In the genomic region with DNA sequence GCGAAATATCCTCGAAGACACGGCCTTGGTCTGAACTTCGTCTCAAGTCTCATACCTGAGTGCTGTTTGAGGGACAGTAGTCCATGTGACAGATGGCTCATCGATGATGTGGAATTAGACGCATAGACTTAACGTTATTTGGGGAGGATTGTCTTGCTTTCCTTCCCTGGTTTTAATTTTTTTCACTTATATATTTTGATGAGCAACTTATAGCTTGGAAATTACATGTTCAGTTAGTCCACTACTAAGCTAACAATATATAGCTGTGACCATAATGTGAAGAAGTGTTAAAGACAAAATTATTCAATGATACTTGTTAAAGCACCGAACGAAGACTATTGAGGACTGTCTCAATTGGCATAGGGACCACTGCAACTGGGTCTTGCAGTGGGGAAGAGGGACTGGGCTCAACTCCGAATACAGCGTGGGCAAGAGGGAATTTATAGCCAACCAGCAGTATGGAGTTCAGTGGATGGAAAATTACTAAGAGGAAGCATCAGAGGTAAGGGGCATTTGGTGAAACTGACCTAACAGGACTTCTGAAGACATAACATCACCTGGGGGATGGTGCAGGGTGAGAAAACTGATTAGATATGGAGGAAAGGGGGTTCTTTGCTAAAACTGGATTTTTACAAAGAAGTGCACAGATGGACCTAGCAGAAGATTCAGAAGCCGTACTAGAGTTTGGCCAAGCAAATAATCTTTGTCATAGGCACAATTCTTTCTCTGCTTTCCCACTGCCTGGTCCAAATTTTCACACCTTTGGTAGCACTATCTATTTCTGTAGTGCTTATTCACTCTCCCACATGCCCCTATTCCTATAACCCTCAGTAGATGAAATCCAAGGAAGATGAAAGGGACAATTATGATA, we compare ENCODE assay signal across 8 cellular contexts. TPM values are rescaled to one million over a fixed set of nuclear protein-coding genes. Genes with fewer than 3 reads are reported as not detected.
DNase-seq lines count a peak whose midpoint lies in the region; ATAC-seq, FAIRE-seq and TF ChIP-seq lines count a peak whose summit lies in the region.

No MANE protein-coding gene starts in this region.

- H3K4me1 ChIP-seq in H9 (ENCODE audit: insufficient read depth, low read length) (peaks cover 2% of the 10 kb centered on the region; the same call in 1 of the 2 replicates), kidney (ENCODE audit: control insufficient read depth in 1 of 2, insufficient read depth in 1 of 2, low read depth in 1 of 2, low read length in 2 of 2) (peaks cover 9 to 19% of the 10 kb centered on the region in 2 donors), suprapubic skin (peaks cover 40% of the 10 kb centered on the region)

- peak overlapping the region; percentile 51 for H3K4me2 ChIP-seq in H9 (ENCODE audit: insufficient read depth, insufficient read length, low read length)

- no peaks in the 10 kb centered on the region for H3K36me3 ChIP-seq in kidney (ENCODE audit: control insufficient read depth in 1 of 2, insufficient read depth in 2 of 2, low read length in 2 of 2)
- H3K36me3 ChIP-seq in suprapubic skin, result no peaks in the 10 kb centered on the region

- no peaks in the 10 kb centered on the region for H3K23me2 ChIP-seq in H9 (ENCODE audit: insufficient read length, low read depth, low read length, poor library complexity, severe bottlenecking)

- H3K4me3 ChIP-seq in AG04450 (ENCODE audit: low read depth, low read length) (peak overlapping the region; percentile 85), kidney (ENCODE audit: low read length in 2 of 2) (peak overlapping the region; percentile 83 to 90), suprapubic skin (peak overlapping the region; percentile 95)

- POLR2A ChIA-PET in AG04450 (lab: Yijun Ruan, JAX), result interaction anchor here (0.6 to 0.7 kb wide), 2 partner anchors 14 to 192 kb away, joined by 3 to 4 read pairs; no protein-coding TSS in a partner anchor

- H3K27ac ChIP-seq in AG04450 (ENCODE audit: low read depth, low read length) (peak overlapping the region; percentile 88), H9 (ENCODE audit: insufficient read length, low read depth, low read length) (peak overlapping the region; percentile 27), kidney (ENCODE audit: low read depth in 2 of 2, low read length in 2 of 2) (peak overlapping the region; percentile 84 to 97), suprapubic skin (peak overlapping the region; percentile 93)

- H4K8ac ChIP-seq in H9 (replicated peaks; ENCODE audit: insufficient read length, low read depth, low read length), result no peak overlapping the region

- no peak overlapping the region for H3K9ac ChIP-seq in H9 (ENCODE audit: extremely low read depth, insufficient read length, low read length)
- H3K9ac ChIP-seq in kidney (ENCODE audit: low read length in 2 of 2), result peak overlapping the region; percentile 74 to 86

- H3K79me2 ChIP-seq in H9 (ENCODE audit: insufficient read depth, low read length), result peaks cover 10% of the 10 kb centered on the region; the same call in 1 of the 2 replicates

- H2BK20ac ChIP-seq in H9 (ENCODE audit: low read depth, low read length, poor library complexity, severe bottlenecking), result no peak overlapping the region

- H2AFZ ChIP-seq in H9 (ENCODE audit: low read length), result peak overlapping the region; percentile 94

- H3K4ac ChIP-seq in H9 (ENCODE audit: low read depth, low read length), result no peak overlapping the region

- H2AK5ac ChIP-seq in H9 (ENCODE audit: insufficient read length, low read length), result no peak overlapping the region

- no peaks in the 10 kb centered on the region for H3K9me3 Mint-ChIP-seq in H9
- no peaks in the 10 kb centered on the region for H3K9me3 Mint-ChIP-seq in activated naive CD8-positive, alpha-beta T cell treated with anti-CD3 and anti-CD28 coated beads for 36 hours

- H3K56ac ChIP-seq in H9 (ENCODE audit: insufficient read length, low read depth, low read length), result no peak overlapping the region

- CTCF ChIA-PET in AG04450 (lab: Charles Lee), result interaction anchor here (0.6 to 3.5 kb wide), 41 partner anchors 9 to 397 kb away, joined by 3 to 124 read pairs (median 4); no protein-coding TSS in a partner anchor

- no peak for TF ChIP-seq EP300 in suprapubic skin (IDR thresholded peaks at IDR 0.05)

- no peak overlapping the region for H2BK15ac ChIP-seq in H9 (ENCODE audit: low read depth, low read length)

- H3K4me3 Mint-ChIP-seq in H9, result peak overlapping the region; percentile 93 to 95
- peak overlapping the region; percentile 88 for H3K4me3 Mint-ChIP-seq in activated naive CD8-positive, alpha-beta T cell treated with anti-CD3 and anti-CD28 coated beads for 36 hours

- FAIRE-seq in kidney (lab: Jason Lieb, UNC), result no peak

- no peak overlapping the region for H3K23ac ChIP-seq in H9 (ENCODE audit: insufficient read length, low read depth, low read length)

- H3K79me1 ChIP-seq in H9 (ENCODE audit: insufficient read depth, low read depth, low read length, poor library complexity, severe bottlenecking), result peaks cover 2% of the 10 kb centered on the region

- intact Hi-C loops in kidney (cut with DNase I), result no loop called here

- H3K9me3 ChIP-seq in AG04450 (ENCODE audit: control insufficient read depth, insufficient read depth, low read length) (no peaks in the 10 kb centered on the region), H9 (ENCODE audit: control insufficient read depth, low read depth, low read length) (no peaks in the 10 kb centered on the region), kidney (ENCODE audit: control insufficient read depth in 1 of 2, low read length in 2 of 2) (no peaks in the 10 kb centered on the region), suprapubic skin (no peaks in the 10 kb centered on the region)

- H3K4me1 Mint-ChIP-seq in H9, result peaks cover 39 to 45% of the 10 kb centered on the region in 2 experiments
- H3K4me1 Mint-ChIP-seq in activated naive CD8-positive, alpha-beta T cell treated with anti-CD3 and anti-CD28 coated beads for 36 hours, result peaks cover 37% of the 10 kb centered on the region

- no peak for ATAC-seq in GM19023 (IDR thresholded peaks at IDR 0.05; ENCODE audit: unreplicated experiment)

- H4K91ac ChIP-seq in H9 (ENCODE audit: insufficient read length, low read depth, low read length), result no peak overlapping the region

- no peak overlapping the region for H3K14ac ChIP-seq in H9 (ENCODE audit: insufficient read depth, low read length)

- peak overlapping the region; percentile 51 to 91 (median 73); a peak in 6 of 7 replicates for H3K27ac Mint-ChIP-seq in H9
- H3K27ac Mint-ChIP-seq in activated naive CD8-positive, alpha-beta T cell treated with anti-CD3 and anti-CD28 coated beads for 36 hours, result peak overlapping the region; percentile 88

- no peak overlapping the region for H4K5ac ChIP-seq in H9 (ENCODE audit: insufficient read length, low read depth, low read length)

- no peak overlapping the region for H2BK5ac ChIP-seq in H9 (ENCODE audit: insufficient read length, low read length)

- no peak overlapping the region for H2BK120ac ChIP-seq in H9 (ENCODE audit: low read depth, low read length, poor library complexity, severe bottlenecking)

- WGBS in H9 (ENCODE audit: extremely low coverage, insufficient read length, low lambda C conversion rate), result no CpG with 5 or more reads among the region's 12 CpGs
- WGBS in suprapubic skin, result 53% methylated on average over 12 of the region's 12 CpGs

- H4K20me1 ChIP-seq in H9 (ENCODE audit: control insufficient read depth, insufficient read depth, insufficient read length), result no peaks in the 10 kb centered on the region

- no peak overlapping the region for H3T11ph ChIP-seq in H9 (ENCODE audit: low read length)

- H2BK12ac ChIP-seq in H9 (ENCODE audit: insufficient read length, low read depth, low read length), result no peak overlapping the region

- peak overlapping the region; percentile 4 for H3K18ac ChIP-seq in H9 (ENCODE audit: insufficient read length, low read depth, low read length)

- DNase-seq in AG04450 (ENCODE audit: low read depth, low spot score) (no peak), H9 (no peak), kidney (no peak), suprapubic skin (ENCODE audit: low spot score in 2 of 2) (no peak), NCI-H446 treated with DMSO at 0.1 percent for 48 hours (lab: John Stamatoyannopoulos, UW) (no peak), NCI-H748 (lab: John Stamatoyannopoulos, UW; ENCODE audit: unreplicated experiment) (no peak)
- no peak for DNase-seq in activated naive CD8-positive, alpha-beta T cell treated with anti-CD3 and anti-CD28 coated beads for 36 hours

- H3K27me3 Mint-ChIP-seq in H9 (ENCODE audit: low read depth), result no peaks in the 10 kb centered on the region
- H3K27me3 Mint-ChIP-seq in activated naive CD8-positive, alpha-beta T cell treated with anti-CD3 and anti-CD28 coated beads for 36 hours, result no peaks in the 10 kb centered on the region

- no peak for TF ChIP-seq POLR2A in suprapubic skin (IDR thresholded peaks at IDR 0.05)

- TF ChIP-seq CTCF in AG04450 (IDR thresholded peaks at IDR 0.05; ENCODE audit: low read depth, low read length), result no peak
- no peak for TF ChIP-seq CTCF in H9 (conservative IDR thresholded peaks at IDR 0.05)
- no peak for TF ChIP-seq CTCF in kidney (IDR thresholded peaks at IDR 0.05; ENCODE audit: borderline replicate concordance, extremely low read depth, insufficient read depth)
- no peak for TF ChIP-seq CTCF in suprapubic skin (IDR thresholded peaks at IDR 0.05)

- peaks cover 0 to 5% (median 0%) of the 10 kb centered on the region in 3 experiments; a peak in 1 of 7 replicates for H3K36me3 Mint-ChIP-seq in H9 (ENCODE audit: insufficient read depth in 1 of 3, low read depth in 3 of 3)
- H3K36me3 Mint-ChIP-seq in activated naive CD8-positive, alpha-beta T cell treated with anti-CD3 and anti-CD28 coated beads for 36 hours, result peaks cover 3% of the 10 kb centered on the region

- H3K27me3 ChIP-seq in AG04450 (ENCODE audit: control insufficient read depth, insufficient read depth, low read length) (no peaks in the 10 kb centered on the region), H9 (ENCODE audit: insufficient read depth, low read length) (no peaks in the 10 kb centered on the region), suprapubic skin (no peaks in the 10 kb centered on the region)

RNA-seq across cellular contexts. Expression of gene TM7SF3, which starts 0.9 kb away (rescaled TPM):
- polyA plus RNA-seq in AG04450 (2011; rRNA removed) (116 and 120 TPM in 2 replicates), kidney (ENCODE audit: insufficient read depth, low read depth, low replicate concordance) (70.1 TPM)
- 94.2 and 107 TPM in 2 replicates for polyA minus RNA-seq in AG04450 (2011; rRNA and poly(A)+ RNA removed)
- total RNA-seq in H9 (2021) (68.7 and 74.9 TPM in 2 replicates), kidney (63.1 TPM), suprapubic skin (100 to 1,000 TPM in 3 of 4 donors, 10 to 100 TPM in 1; 67.2 to 142 (median 124) TPM)
- 10 to 100 TPM; 32.4 to 33.6 TPM for total RNA-seq in activated naive CD8-positive, alpha-beta T cell treated with anti-CD3 and anti-CD28 coated beads for 36 hours

RNA-seq across cellular contexts. Expression of gene MED21, which starts 7.3 kb away (rescaled TPM):
- polyA plus RNA-seq in AG04450 (2011; rRNA removed) (39.4 and 47.7 TPM in 2 replicates), kidney (ENCODE audit: insufficient read depth, low read depth, low replicate concordance) (39.5 TPM)
- polyA minus RNA-seq in AG04450 (2011; rRNA and poly(A)+ RNA removed), result 52.0 and 59.7 TPM in 2 replicates
- total RNA-seq in H9 (2021) (66.9 and 69.8 TPM in 2 replicates), kidney (57.1 TPM), suprapubic skin (10 to 100 TPM; 39.1 to 61.2 (median 51.6) TPM)
- total RNA-seq in activated naive CD8-positive, alpha-beta T cell treated with anti-CD3 and anti-CD28 coated beads for 36 hours, result 10 to 100 TPM; 27.8 to 29.3 TPM

Comparison
In these comparisons a context has a peak if more than half of its experiments do, and no peak if none do; other contexts are left out.
1. H3K27ac ChIP-seq: peak in every context shown above with its lines; median percentile 93 in suprapubic skin; 90 in kidney; 88 in AG04450; 27 in H9.